In the genomic region with DNA sequence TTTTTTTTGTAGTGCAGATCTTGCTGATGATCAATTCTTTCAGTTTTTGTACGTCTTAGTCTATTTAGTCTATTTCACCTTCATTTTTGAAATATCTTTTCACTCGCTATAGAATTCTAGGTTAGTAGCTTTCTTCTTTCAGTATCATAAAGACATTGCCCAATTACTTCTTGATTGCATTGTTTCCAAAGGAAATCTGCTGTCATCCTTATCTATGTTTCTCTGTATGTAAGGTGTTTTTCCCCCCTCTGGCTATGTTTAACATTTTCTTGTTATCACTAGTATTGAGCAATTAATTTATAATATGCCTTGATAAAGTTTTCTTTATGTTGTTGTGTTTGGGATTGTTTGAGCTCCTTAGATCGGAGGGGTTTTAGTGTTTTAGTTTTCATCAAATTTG, we compare ENCODE assay signal across 23 cellular contexts.
DNase-seq lines count a peak whose midpoint lies in the region; ATAC-seq, FAIRE-seq and TF ChIP-seq lines count a peak whose summit lies in the region.
"Had no signal": no experiment of that assay in that cellular context is flagged by ENCODE, and none has a peak within 500 bp of the region (broad histone marks: within the 10 kb centered on the region; RNA-seq: fewer than 3 reads in every experiment).

No MANE protein-coding gene starts in this region.

- H3K4me2 ChIP-seq in HepG2 (ENCODE audit: low read depth, low read length) = no peak overlapping the region
- H3K4me2 ChIP-seq: BLaER1 had no signal

- ATAC-seq in HepG2 (no peak), right lobe of liver (no peak), WTC11 (no peak), HG02571 (IDR thresholded peaks at IDR 0.05; ENCODE audit: unreplicated experiment) (no peak)

- H3K4me1 ChIP-seq in HepG2 (ENCODE audit: insufficient read depth, low read length) (no peaks in the 10 kb centered on the region), right lobe of liver (no peaks in the 10 kb centered on the region), small intestine (ENCODE audit: control insufficient read depth in 2 of 2, insufficient read depth in 1 of 2, low read depth in 1 of 2, low read length in 1 of 2) (no peaks in the 10 kb centered on the region)
- H3K4me1 ChIP-seq: BLaER1, HAP-1 had no signal

- H3K79me2 ChIP-seq in HepG2 (ENCODE audit: insufficient read depth, low read length) = no peaks in the 10 kb centered on the region

- in situ Hi-C loops in HepG2 (cut with HindIII; ENCODE audit: extremely low pct_ligation_motif_present, low pct_unique_long_range_greater_than_20kb) = no loop called here

- H3K27ac Mint-ChIP-seq in WTC11 (no peak overlapping the region), CD14-positive monocyte (no peak overlapping the region)
- H3K27ac Mint-ChIP-seq: B cell; CD4-positive, alpha-beta T cell; CD8-positive, alpha-beta memory T cell had no signal

- H4K20me1 ChIP-seq in HepG2 (ENCODE audit: insufficient read depth, low read length) = no peaks in the 10 kb centered on the region
- H4K20me1 ChIP-seq: BLaER1 had no signal

- H3K4me3 ChIP-seq in HepG2 (replicated peaks in 1 of 3; ENCODE audit: insufficient read depth in 1 of 3, low read depth in 2 of 3, low read length in 3 of 3) = no peak overlapping the region
- H3K4me3 ChIP-seq in right lobe of liver = no peak overlapping the region
- H3K4me3 ChIP-seq in small intestine (ENCODE audit: low read depth in 1 of 2, low read length in 2 of 2) = no peak overlapping the region
- H3K4me3 ChIP-seq: BLaER1, HAP-1 had no signal

- H2AFZ ChIP-seq in HepG2 (ENCODE audit: low read length) = no peak overlapping the region

- H3K27ac ChIP-seq in HepG2 (ENCODE audit: extremely low read length, insufficient read depth, low read length) (no peak overlapping the region), right lobe of liver (no peak overlapping the region), small intestine (ENCODE audit: low read depth in 1 of 2, low read length in 1 of 2) (no peak overlapping the region)
- H3K27ac ChIP-seq: 22Rv1, BLaER1, C4-2B had no signal

- peaks cover 6% of the 10 kb centered on the region for H3K36me3 Mint-ChIP-seq in WTC11
- no peaks in the 10 kb centered on the region for H3K36me3 Mint-ChIP-seq in CD14-positive monocyte
- H3K36me3 Mint-ChIP-seq: CD8-positive, alpha-beta memory T cell had no signal

- intact Hi-C loops in HepG2 (cut with micrococcal nuclease; ENCODE audit: unreplicated experiment) = no loop called here
- intact Hi-C loops in right lobe of liver (cut with DNase I) = no loop called here
- intact Hi-C loops in CD14-positive monocyte (cut with micrococcal nuclease) = no loop called here

- no peaks in the 10 kb centered on the region for H3K36me3 ChIP-seq in HepG2 (replicated peaks in 1 of 2; ENCODE audit: control insufficient read depth in 1 of 2, insufficient read depth in 2 of 2, low read length in 2 of 2)
- no peaks in the 10 kb centered on the region for H3K36me3 ChIP-seq in right lobe of liver
- H3K36me3 ChIP-seq in small intestine (ENCODE audit: control insufficient read depth in 2 of 2, insufficient read depth in 2 of 2, low read length in 2 of 2) = peaks cover 0 to 1% of the 10 kb centered on the region in 2 donors
- H3K36me3 ChIP-seq: BLaER1, HAP-1 had no signal

- no peak for DNase-seq in HepG2 (ENCODE audit: low spot score)
- no peak for DNase-seq in right lobe of liver
- no peak for DNase-seq in WTC11 (ENCODE audit: low spot score)
- no peak for DNase-seq in small intestine
- no peak for DNase-seq in CD14-positive monocyte (ENCODE audit: low spot score)
- DNase-seq: CD4-positive, alpha-beta T cell; CD8-positive, alpha-beta memory T cell; DMS 273 treated with DMSO at 0.1 percent for 48 hours; DMS79; EL; GDM1; GOT3 had no signal

- H3K9ac ChIP-seq in HepG2 (ENCODE audit: insufficient read depth, low read depth, low read length) = no peak overlapping the region
- H3K9ac ChIP-seq: BLaER1 had no signal

- H3K9me3 ChIP-seq in HepG2 (ENCODE audit: low read length) (peaks cover 9% of the 10 kb centered on the region; the same call in 1 of the 2 replicates), right lobe of liver (no peaks in the 10 kb centered on the region), small intestine (ENCODE audit: control insufficient read depth, low read depth) (no peaks in the 10 kb centered on the region)
- H3K9me3 ChIP-seq: BLaER1, HAP-1 had no signal

- no peaks in the 10 kb centered on the region for H3K27me3 ChIP-seq in HepG2 (ENCODE audit: control insufficient read depth in 1 of 2, insufficient read depth in 2 of 2, low read length in 2 of 2)
- H3K27me3 ChIP-seq in right lobe of liver = no peaks in the 10 kb centered on the region
- H3K27me3 ChIP-seq in small intestine (ENCODE audit: control insufficient read depth in 2 of 2, insufficient read depth in 2 of 2, low read length in 2 of 2) = no peaks in the 10 kb centered on the region
- H3K27me3 ChIP-seq: BLaER1 had no signal

- no peak for TF ChIP-seq POLR2A in HepG2 (IDR thresholded peaks at IDR 0.05; ENCODE audit: insufficient read depth in 1 of 2, low read depth in 2 of 2, low read length in 2 of 2)
- no peak for TF ChIP-seq POLR2A in right lobe of liver (IDR thresholded peaks at IDR 0.05)

- H3K4me3 Mint-ChIP-seq in WTC11 (no peak overlapping the region), CD14-positive monocyte (no peak overlapping the region)
- H3K4me3 Mint-ChIP-seq: B cell; CD4-positive, alpha-beta T cell; CD8-positive, alpha-beta memory T cell had no signal

- POLR2A ChIA-PET in HepG2 (lab: Yijun Ruan, JAX) = no interaction called here
- POLR2A ChIA-PET in WTC11 (lab: Charles Lee) = no interaction called here

- WGBS in HepG2 (ENCODE audit: low lambda C conversion rate) = 97% methylated on average over 3 of the region's 3 CpGs
- 66% methylated on average over 3 of the region's 3 CpGs for WGBS in right lobe of liver (ENCODE audit: insufficient coverage, low coverage, low lambda C conversion rate, missing lambda C conversion rate)
- WGBS in small intestine, 3 donors = 87 to 95% (median 89%) methylated on average over 3 of the region's 3 CpGs

- TF ChIP-seq RAD21 in HepG2 (CRISPR knock-in tag; IDR thresholded peaks at IDR 0.05) = no peak

- CTCF ChIA-PET in HepG2 (lab: Yijun Ruan, JAX; ENCODE audit: low intra/inter-chr PET ratio, low total read pairs) (no interaction called here), WTC11 (lab: Charles Lee) (no interaction called here)

- H3K4me1 Mint-ChIP-seq in WTC11 = peaks cover 4% of the 10 kb centered on the region; the same call in 1 of the 2 replicates
- no peaks in the 10 kb centered on the region for H3K4me1 Mint-ChIP-seq in CD14-positive monocyte
- H3K4me1 Mint-ChIP-seq: B cell; CD8-positive, alpha-beta memory T cell had no signal

- TF ChIP-seq EP300 in HepG2 (IDR thresholded peaks at IDR 0.05; ENCODE audit: low read depth in 2 of 2, low read length in 2 of 2) = no peak
- TF ChIP-seq EP300 in HepG2 (CRISPR knock-in tag; IDR thresholded peaks at IDR 0.05; ENCODE audit: borderline replicate concordance) = no peak

- peaks cover 22% of the 10 kb centered on the region for H3K9me3 Mint-ChIP-seq in WTC11
- H3K9me3 Mint-ChIP-seq in CD14-positive monocyte = peaks cover 0 to 8% (median 3%) of the 10 kb centered on the region in 7 donors

- BruUV-seq in HepG2 (replicated peaks; lab: Mats Ljungman, UMichigan) = no TSS peak

- FAIRE-seq in HepG2 (lab: Jason Lieb, UNC) (no peak), small intestine (lab: Jason Lieb, UNC) (peak; percentile 26)
- FAIRE-seq: A204.1, D721Med, GM12891, GM18507, H54 had no signal

- H3K27me3 Mint-ChIP-seq in WTC11 (ENCODE audit: low read depth) (no peaks in the 10 kb centered on the region), CD14-positive monocyte (ENCODE audit: low read depth in 3 of 3) (peaks cover 0 to 2% (median 0%) of the 10 kb centered on the region in 3 donors)
- H3K27me3 Mint-ChIP-seq: CD4-positive, alpha-beta T cell had no signal

- TF ChIP-seq CTCF in HepG2 (CRISPR knock-in tag; IDR thresholded peaks at IDR 0.05) (no peak), right lobe of liver (IDR thresholded peaks at IDR 0.05) (no peak), WTC11 (IDR thresholded peaks at IDR 0.05) (no peak), CD14-positive monocyte (IDR thresholded peaks at IDR 0.05) (no peak)

TF ChIP-seq in HepG2, 621 proteins besides CTCF, POLR2A, EP300 and RAD21 (continues in another document):
- peak; percentile 98 for TF ChIP-seq ZNF317 (CRISPR knock-in tag; IDR thresholded peaks at IDR 0.05)

TF ChIP-seq in WTC11, 78 proteins besides CTCF, POLR2A, EP300 and RAD21:
- TF ChIP-seq ZNF317 (CRISPR knock-in tag; IDR thresholded peaks at IDR 0.05; ENCODE audit: borderline replicate concordance, low read depth) (peak; percentile 91), HMGA2 (CRISPR knock-in tag; IDR thresholded peaks at IDR 0.05) (no peak)
